2 cellular contexts compared by ENCODE assay signal in genomic region chr19:20221605-20222004, GRCh38. TPM values are rescaled to one million over a fixed set of nuclear protein-coding genes. Genes with fewer than 3 reads are reported as not detected.
"Had no signal": no experiment of that assay in that cellular context is flagged by ENCODE, and none has a peak within 500 bp of the region (broad histone marks: within the 10 kb centered on the region; RNA-seq: fewer than 3 reads in every experiment).

No MANE protein-coding gene starts in this region.

RNA-seq across cellular contexts. Expression of gene ZNF486, which starts 54.6 kb away (rescaled TPM):
- total RNA-seq: MCF 10A, NCI-H460 had no signal
